Comparison of ENCODE assay signal across 28 cellular contexts in genomic region chr6:136831873-136832562, GRCh38.
"Had no signal": no experiment of that assay in that cellular context is flagged by ENCODE, and none has a peak within 500 bp of the region (broad histone marks: within the 10 kb centered on the region; RNA-seq: fewer than 3 reads in every experiment).

No MANE protein-coding gene starts in this region.

- H3K27me3 ChIP-seq: breast epithelium, gastrocnemius medialis, ovary, sigmoid colon, stomach, thyroid gland, upper lobe of left lung had no signal

- DNase-seq: activated CD4-positive, alpha-beta memory T cell treated with anti-CD3 and anti-CD28 coated beads, Interleukin-2, amount 10 ng/mL, durations not matched to agents 7 days and 5 days; activated CD4-positive, alpha-beta T cell treated with anti-CD3 and anti-CD28 coated beads for 1 hour; activated CD4-positive, alpha-beta T cell treated with anti-CD3 and anti-CD28 coated beads, Interleukin-2, amount 10 ng/mL, durations not matched to agents 7 days and 5 days; activated T-cell treated with anti-CD3 and anti-CD28 coated beads, Interleukin-2, amount 50 U/mL, for 48 hours; central memory CD4-positive, alpha-beta T cell; gastrocnemius medialis; glutamatergic neuron; left cardiac atrium; naive thymus-derived CD4-positive, alpha-beta T cell; ovary; sigmoid colon; small intestine; stimulated activated CD4-positive, alpha-beta T cell treated with anti-CD3 and anti-CD28 coated beads, Interleukin-4, amount 100 ng/mL, for 4 hours; stimulated activated CD8-positive, alpha-beta memory T cell treated with anti-CD3 and anti-CD28 coated beads, Interleukin-4, amount 100 ng/mL, for 48 hours; stomach; T-helper 17 cell; T1000; thyroid gland; upper lobe of left lung had no signal

- H3K4me3 Mint-ChIP-seq: activated CD4-positive, alpha-beta memory T cell treated with anti-CD3 and anti-CD28 coated beads, Interleukin-2, amount 10 ng/mL, durations not matched to agents 7 days and 5 days; activated CD4-positive, alpha-beta T cell treated with anti-CD3 and anti-CD28 coated beads, Interleukin-2, amount 10 ng/mL, durations not matched to agents 7 days and 5 days; dendritic cell treated with granulocyte-macrophage colony-stimulating factor and Interleukin-4, amounts not matched to agents 40 ng/mL and 50 ng/mL, for 4 days; mesothelial cell of epicardium; naive thymus-derived CD4-positive, alpha-beta T cell; stimulated activated memory B cell treated with anti-CD40 and anti-IgM and Interleukin-4, amounts not matched to agents 10 μg/mL and 1 μg/mL and 100 μg/mL, for 72 hours; T-helper 17 cell; WTC11 had no signal

- H3K9me3 ChIP-seq: gastrocnemius medialis, ovary, thyroid gland had no signal

- H3K27me3 Mint-ChIP-seq: activated CD4-positive, alpha-beta memory T cell treated with anti-CD3 and anti-CD28 coated beads, Interleukin-2, amount 10 ng/mL, durations not matched to agents 7 days and 5 days; activated CD4-positive, alpha-beta T cell treated with anti-CD3 and anti-CD28 coated beads, Interleukin-2, amount 10 ng/mL, durations not matched to agents 7 days and 5 days; dendritic cell treated with granulocyte-macrophage colony-stimulating factor and Interleukin-4, amounts not matched to agents 40 ng/mL and 50 ng/mL, for 4 days; naive thymus-derived CD4-positive, alpha-beta T cell; progenitor cell of endocrine pancreas; stimulated activated memory B cell treated with anti-CD40 and anti-IgM and Interleukin-4, amounts not matched to agents 10 μg/mL and 1 μg/mL and 100 μg/mL, for 72 hours; T-helper 17 cell had no signal

- H3K4me1 ChIP-seq: breast epithelium, gastrocnemius medialis, sigmoid colon, thyroid gland, upper lobe of left lung had no signal

- H3K4me1 Mint-ChIP-seq: mesothelial cell of epicardium; stimulated activated memory B cell treated with anti-CD40 and anti-IgM and Interleukin-4, amounts not matched to agents 10 μg/mL and 1 μg/mL and 100 μg/mL, for 72 hours; WTC11 had no signal

- ATAC-seq: activated naive CD4-positive, alpha-beta T cell treated with anti-CD3 and anti-CD28 coated beads, Interleukin-2, amount 50 U/mL, for 72 hours; gastrocnemius medialis; left cardiac atrium; naive thymus-derived CD4-positive, alpha-beta T cell; stimulated activated memory B cell treated with anti-CD40 and anti-IgM and Interleukin-4, amounts not matched to agents 10 μg/mL and 1 μg/mL and 100 μg/mL, for 72 hours; T-helper 17 cell; WTC11 had no signal

- H3K4me3 ChIP-seq: breast epithelium, gastrocnemius medialis, ovary, sigmoid colon, stomach, thyroid gland, upper lobe of left lung had no signal

- FAIRE-seq: keratinocyte, small intestine had no signal

- H3K27ac ChIP-seq: breast epithelium, gastrocnemius medialis, ovary, sigmoid colon, stomach, thyroid gland, upper lobe of left lung had no signal

- H3K27ac Mint-ChIP-seq: activated CD4-positive, alpha-beta memory T cell treated with anti-CD3 and anti-CD28 coated beads, Interleukin-2, amount 10 ng/mL, durations not matched to agents 7 days and 5 days; activated CD4-positive, alpha-beta T cell treated with anti-CD3 and anti-CD28 coated beads, Interleukin-2, amount 10 ng/mL, durations not matched to agents 7 days and 5 days; activated T-helper 2 cell treated with anti-CD3 and anti-CD28 coated beads, Interferon-gamma antibody, Interleukin-2, Interleukin-4, amounts not matched to agents 10 μg/mL and 5 μg/mL and 100 μg/mL, durations not matched to agents 14 hours and 24 hours and 36 hours; dendritic cell treated with granulocyte-macrophage colony-stimulating factor and Interleukin-4, amounts not matched to agents 40 ng/mL and 50 ng/mL, for 4 days; mesothelial cell of epicardium; naive thymus-derived CD4-positive, alpha-beta T cell; progenitor cell of endocrine pancreas; stimulated activated memory B cell treated with anti-CD40 and anti-IgM and Interleukin-4, amounts not matched to agents 10 μg/mL and 1 μg/mL and 100 μg/mL, for 72 hours; T-helper 17 cell; WTC11 had no signal

- H3K36me3 ChIP-seq: breast epithelium, ovary, thyroid gland had no signal
